ENCODE assay signal across 15 cellular contexts in the genomic region with DNA sequence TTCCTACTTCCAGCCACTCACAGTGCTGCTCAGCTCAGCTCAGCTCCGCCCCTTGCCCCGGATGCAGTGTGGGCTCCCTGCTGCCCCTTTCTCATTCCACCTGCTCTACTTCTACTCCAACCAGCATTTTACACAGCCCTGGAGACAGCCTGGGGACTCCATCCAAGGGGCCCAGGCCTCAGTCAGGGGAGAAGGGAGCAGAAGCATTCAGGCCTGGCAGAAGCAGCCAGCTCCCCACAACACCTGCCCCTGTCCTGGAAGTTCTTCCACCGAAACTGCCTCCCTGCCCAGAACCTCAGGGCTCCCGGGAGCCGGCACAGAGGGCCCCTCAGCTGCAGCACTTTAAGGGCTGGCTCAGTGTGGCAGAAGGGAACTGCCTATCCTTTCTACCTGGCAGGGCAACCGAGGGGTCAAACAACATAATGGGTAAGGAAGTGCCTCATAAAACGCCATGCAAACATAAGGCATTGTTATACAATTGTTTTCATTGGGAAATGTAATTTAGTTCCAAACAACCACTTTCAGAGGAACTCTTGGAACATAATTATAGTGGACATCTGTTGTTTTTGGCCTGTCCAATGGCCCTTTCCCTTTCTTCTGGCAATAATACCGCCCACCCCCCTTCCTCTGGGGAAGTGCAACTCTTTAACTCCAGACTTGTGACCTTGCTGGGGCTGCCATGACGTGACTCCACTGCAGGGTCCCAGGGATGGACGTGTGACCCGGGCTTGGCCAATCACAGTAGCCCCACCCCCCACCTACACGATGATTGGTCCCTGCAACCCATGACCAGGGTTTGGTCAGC.
DNase-seq lines count a peak whose midpoint lies in the region; ATAC-seq and TF ChIP-seq lines count a peak whose summit lies in the region.
"Had no signal": no experiment of that assay in that cellular context is flagged by ENCODE, and none has a peak within 500 bp of the region (broad histone marks: within the 10 kb centered on the region; RNA-seq: fewer than 3 reads in every experiment).

No MANE protein-coding gene starts in this region.

- intact Hi-C loops in heart left ventricle (cut with DNase I), result loop anchor here in 1 of 10 donors (2.0 kb wide), 1 partner anchor 15 kb away; no protein-coding TSS in a partner anchor

- peak; percentile 64 for DNase-seq in DMS 273 (lab: John Stamatoyannopoulos, UW; ENCODE audit: unreplicated experiment)
- peak; percentile 88 for DNase-seq in NCI-H748 treated with DMSO at 0.1 percent for 48 hours (lab: John Stamatoyannopoulos, UW)
- peak in 4 of 5 donors; percentile 61 to 84 (median 66) for DNase-seq in heart left ventricle
- no peak for DNase-seq in omental fat pad (ENCODE audit: low spot score)
- no peak for DNase-seq in hypothalamus (lab: John Stamatoyannopoulos, UW)
- DNase-seq in NCI-H2227 treated with DMSO at 0.1 percent for 48 hours (lab: John Stamatoyannopoulos, UW), result no peak
- DNase-seq: activated CD4-positive, CD25-positive, alpha-beta regulatory T cell; activated T-cell treated with anti-CD3 and anti-CD28 coated beads, Interleukin-2, amount 50 U/mL, for 1 hour; cortex of kidney; NCI-H187 treated with DMSO at 0.1 percent for 48 hours had no signal

- no peaks in the 10 kb centered on the region for H3K36me3 ChIP-seq in heart left ventricle
- H3K36me3 ChIP-seq: adrenal gland, neutrophil had no signal

- no peak overlapping the region for H3K4me3 ChIP-seq in heart left ventricle
- H3K4me3 ChIP-seq: adrenal gland, SK-N-MC had no signal

- 44 to 56% (median 46%) methylated on average over 12 of the region's 12 CpGs for WGBS in heart left ventricle, 4 donors

- no peak for TF ChIP-seq CTCF in heart left ventricle (IDR thresholded peaks at IDR 0.05)
- TF ChIP-seq CTCF in omental fat pad (IDR thresholded peaks at IDR 0.05), result no peak

- ATAC-seq in heart left ventricle (peak; percentile 43 to 68 (median 57)), omental fat pad (ENCODE audit: low FRiP score) (peak; percentile 30), HG02884 (IDR thresholded peaks at IDR 0.05; ENCODE audit: unreplicated experiment) (no peak), GM21526 (IDR thresholded peaks at IDR 0.05; ENCODE audit: low FRiP score, unreplicated experiment) (no peak)

- no peak for TF ChIP-seq POLR2A in heart left ventricle (IDR thresholded peaks at IDR 0.05)

- peak overlapping the region in 10 of 12 donors; percentile 7 to 63 (median 45) for H3K27ac ChIP-seq in heart left ventricle
- H3K27ac ChIP-seq: adrenal gland, neutrophil, SK-N-MC had no signal

- H3K27me3 ChIP-seq in heart left ventricle, result peaks cover 0 to 20% (median 0%) of the 10 kb centered on the region in 9 donors
- H3K27me3 ChIP-seq: adrenal gland had no signal

- no peaks in the 10 kb centered on the region for H3K9me3 ChIP-seq in heart left ventricle
- H3K9me3 ChIP-seq: adrenal gland, neutrophil had no signal

- H3K4me1 ChIP-seq in heart left ventricle, result peaks cover 0 to 29% (median 6%) of the 10 kb centered on the region in 12 donors
- H3K4me1 ChIP-seq: adrenal gland had no signal

Comparison
In these comparisons a context has a peak if more than half of its experiments do, and no peak if none do; other contexts are left out.
1. DNase-seq: peak in DMS 273 (single experiment), NCI-H748 treated with DMSO at 0.1 percent for 48 hours (single experiment) and heart left ventricle (4 of 5); none in omental fat pad (single experiment), hypothalamus (0 of 51) and NCI-H2227 treated with DMSO at 0.1 percent for 48 hours (single experiment).
2. ATAC-seq: peak in heart left ventricle (4 of 4) and omental fat pad (single experiment); none in HG02884 (single experiment) and GM21526 (single experiment).